ENCODE assay signal across 1 cellular context in the genomic region with DNA sequence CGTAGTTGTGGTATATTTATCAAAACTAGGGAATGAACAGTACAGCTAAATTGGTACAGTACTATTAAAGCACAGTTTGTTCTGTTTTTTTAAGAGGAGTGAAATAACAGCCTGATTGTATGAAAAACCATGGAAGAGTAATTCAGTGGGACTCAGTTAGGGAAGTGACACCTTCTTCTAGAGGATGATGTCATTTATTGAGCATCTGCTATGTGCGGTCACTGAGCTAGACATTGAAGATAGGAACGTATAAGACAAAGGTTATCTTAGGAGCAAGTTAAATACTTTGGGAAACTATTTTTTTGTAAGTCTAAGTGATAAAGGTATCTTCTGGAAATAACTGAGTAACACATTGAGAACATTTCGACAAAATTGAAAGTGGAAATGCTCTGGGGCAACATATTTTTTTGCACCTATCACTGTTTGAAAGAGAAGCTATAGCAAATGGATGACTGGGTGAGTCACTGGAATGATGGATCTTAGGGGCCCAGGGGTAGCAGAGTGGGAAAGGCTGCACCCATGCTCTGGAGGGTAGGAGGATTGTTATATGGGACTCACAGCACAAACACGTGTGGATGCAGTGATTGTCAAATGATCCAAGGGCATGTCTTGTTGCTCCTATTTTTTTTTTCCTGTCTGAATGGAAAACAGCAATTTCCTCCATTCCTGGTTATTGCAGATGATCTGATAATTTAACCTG.
A peak's percentile ranks its signal among the peaks of the same experiment; 100 is the strongest.
TF ChIP-seq lines count a peak whose summit lies in the region.

No MANE protein-coding gene starts in this region.

TF ChIP-seq in HepG2, 621 proteins besides CTCF, POLR2A, EP300 and RAD21:
- TF ChIP-seq ATF7 (IDR thresholded peaks at IDR 0.05) = peak; percentile 82
- TF ChIP-seq ATF7 (CRISPR knock-in tag; IDR thresholded peaks at IDR 0.05) = no peak
- no peak for TF ChIP-seq TP53 (CRISPR knock-in tag; conservative IDR thresholded peaks at IDR 0.05)
TF ChIP-seq in HepG2: peak in this region for 1.
